1 cellular context compared by ENCODE assay signal in genomic region chr1:53716150-53716549, GRCh38.
TF ChIP-seq lines count a peak whose summit lies in the region.

No MANE protein-coding gene starts in this region.

TF ChIP-seq in GM23338, 12 proteins besides CTCF, POLR2A, EP300 and RAD21 (continued from another document):
- TF ChIP-seq, protein P1, sequence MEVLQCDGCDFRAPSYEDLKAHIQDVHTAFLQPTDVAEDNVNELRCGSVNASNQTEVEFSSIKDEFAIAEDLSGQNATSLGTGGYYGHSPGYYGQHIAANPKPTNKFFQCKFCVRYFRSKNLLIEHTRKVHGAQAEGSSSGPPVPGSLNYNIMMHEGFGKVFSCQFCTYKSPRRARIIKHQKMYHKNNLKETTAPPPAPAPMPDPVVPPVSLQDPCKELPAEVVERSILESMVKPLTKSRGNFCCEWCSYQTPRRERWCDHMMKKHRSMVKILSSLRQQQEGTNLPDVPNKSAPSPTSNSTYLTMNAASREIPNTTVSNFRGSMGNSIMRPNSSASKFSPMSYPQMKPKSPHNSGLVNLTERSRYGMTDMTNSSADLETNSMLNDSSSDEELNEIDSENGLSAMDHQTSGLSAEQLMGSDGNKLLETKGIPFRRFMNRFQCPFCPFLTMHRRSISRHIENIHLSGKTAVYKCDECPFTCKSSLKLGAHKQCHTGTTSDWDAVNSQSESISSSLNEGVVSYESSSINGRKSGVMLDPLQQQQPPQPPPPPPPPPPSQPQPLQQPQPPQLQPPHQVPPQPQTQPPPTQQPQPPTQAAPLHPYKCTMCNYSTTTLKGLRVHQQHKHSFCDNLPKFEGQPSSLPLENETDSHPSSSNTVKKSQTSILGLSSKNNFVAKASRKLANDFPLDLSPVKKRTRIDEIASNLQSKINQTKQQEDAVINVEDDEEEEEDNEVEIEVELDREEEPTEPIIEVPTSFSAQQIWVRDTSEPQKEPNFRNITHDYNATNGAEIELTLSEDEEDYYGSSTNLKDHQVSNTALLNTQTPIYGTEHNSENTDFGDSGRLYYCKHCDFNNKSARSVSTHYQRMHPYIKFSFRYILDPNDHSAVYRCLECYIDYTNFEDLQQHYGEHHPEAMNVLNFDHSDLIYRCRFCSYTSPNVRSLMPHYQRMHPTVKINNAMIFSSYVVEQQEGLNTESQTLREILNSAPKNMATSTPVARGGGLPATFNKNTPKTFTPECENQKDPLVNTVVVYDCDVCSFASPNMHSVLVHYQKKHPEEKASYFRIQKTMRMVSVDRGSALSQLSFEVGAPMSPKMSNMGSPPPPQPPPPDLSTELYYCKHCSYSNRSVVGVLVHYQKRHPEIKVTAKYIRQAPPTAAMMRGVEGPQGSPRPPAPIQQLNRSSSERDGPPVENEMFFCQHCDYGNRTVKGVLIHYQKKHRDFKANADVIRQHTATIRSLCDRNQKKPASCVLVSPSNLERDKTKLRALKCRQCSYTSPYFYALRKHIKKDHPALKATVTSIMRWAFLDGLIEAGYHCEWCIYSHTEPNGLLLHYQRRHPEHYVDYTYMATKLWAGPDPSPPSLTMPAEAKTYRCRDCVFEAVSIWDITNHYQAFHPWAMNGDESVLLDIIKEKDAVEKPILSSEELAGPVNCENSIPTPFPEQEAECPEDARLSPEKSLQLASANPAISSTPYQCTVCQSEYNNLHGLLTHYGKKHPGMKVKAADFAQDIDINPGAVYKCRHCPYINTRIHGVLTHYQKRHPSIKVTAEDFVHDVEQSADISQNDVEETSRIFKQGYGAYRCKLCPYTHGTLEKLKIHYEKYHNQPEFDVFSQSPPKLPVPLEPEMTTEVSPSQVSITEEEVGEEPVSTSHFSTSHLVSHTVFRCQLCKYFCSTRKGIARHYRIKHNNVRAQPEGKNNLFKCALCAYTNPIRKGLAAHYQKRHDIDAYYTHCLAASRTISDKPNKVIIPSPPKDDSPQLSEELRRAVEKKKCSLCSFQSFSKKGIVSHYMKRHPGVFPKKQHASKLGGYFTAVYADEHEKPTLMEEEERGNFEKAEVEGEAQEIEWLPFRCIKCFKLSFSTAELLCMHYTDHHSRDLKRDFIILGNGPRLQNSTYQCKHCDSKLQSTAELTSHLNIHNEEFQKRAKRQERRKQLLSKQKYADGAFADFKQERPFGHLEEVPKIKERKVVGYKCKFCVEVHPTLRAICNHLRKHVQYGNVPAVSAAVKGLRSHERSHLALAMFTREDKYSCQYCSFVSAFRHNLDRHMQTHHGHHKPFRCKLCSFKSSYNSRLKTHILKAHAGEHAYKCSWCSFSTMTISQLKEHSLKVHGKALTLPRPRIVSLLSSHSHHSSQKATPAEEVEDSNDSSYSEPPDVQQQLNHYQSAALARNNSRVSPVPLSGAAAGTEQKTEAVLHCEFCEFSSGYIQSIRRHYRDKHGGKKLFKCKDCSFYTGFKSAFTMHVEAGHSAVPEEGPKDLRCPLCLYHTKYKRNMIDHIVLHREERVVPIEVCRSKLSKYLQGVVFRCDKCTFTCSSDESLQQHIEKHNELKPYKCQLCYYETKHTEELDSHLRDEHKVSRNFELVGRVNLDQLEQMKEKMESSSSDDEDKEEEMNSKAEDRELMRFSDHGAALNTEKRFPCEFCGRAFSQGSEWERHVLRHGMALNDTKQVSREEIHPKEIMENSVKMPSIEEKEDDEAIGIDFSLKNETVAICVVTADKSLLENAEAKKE (CRISPR knock-in tag; IDR thresholded peaks at IDR 0.05): no peak
- TF ChIP-seq REST (IDR thresholded peaks at IDR 0.05; ENCODE audit: unreplicated experiment) (no peak), STAT1 (IDR thresholded peaks at IDR 0.05; ENCODE audit: unreplicated experiment) (no peak), POLR2AphosphoS5 (IDR thresholded peaks at IDR 0.05; ENCODE audit: low read depth) (no peak), EZH2 (IDR thresholded peaks at IDR 0.05; ENCODE audit: low read depth, unreplicated experiment) (no peak), ZNF114 (CRISPR knock-in tag; IDR thresholded peaks at IDR 0.05) (no peak), ZNF331 (CRISPR knock-in tag; IDR thresholded peaks at IDR 0.05; ENCODE audit: low read depth) (no peak), NANOG (IDR thresholded peaks at IDR 0.05; ENCODE audit: borderline replicate concordance) (no peak), CREB1 (CRISPR knock-in tag; IDR thresholded peaks at IDR 0.05; ENCODE audit: low read depth) (no peak)
TF ChIP-seq in GM23338: peak in this region for 0.
